In genomic region chrX:40580537-40581332, GRCh38 we compare ENCODE assay signal across 8 cellular contexts. TPM values are rescaled to one million over a fixed set of nuclear protein-coding genes. Genes with fewer than 3 reads are reported as not detected.
DNase-seq lines count a peak whose midpoint lies in the region; ATAC-seq and TF ChIP-seq lines count a peak whose summit lies in the region.

Gene ATP6AP2, plus strand, starts transcription at chrX:40580970. Its CDS starts 96 bp downstream, at chrX:40581066.

- in situ Hi-C loops in GM13976 (cut with MboI; ENCODE audit: low sequenced_read_pairs, unreplicated experiment), result no loop called here

- H3K4me3 ChIP-seq in upper lobe of right lung, result peak within 1 kb of the TSS; percentile 64

- no peaks in the 10 kb centered on the region for H3K27me3 ChIP-seq in upper lobe of right lung

- H3K4me1 ChIP-seq in upper lobe of right lung, result peaks cover 10% of the 10 kb centered on the region

- peak; percentile 89 for DNase-seq in GM13976 (ENCODE audit: low spot score)
- DNase-seq in NCI-H146 treated with DMSO at 0.1 percent for 48 hours (lab: John Stamatoyannopoulos, UW; ENCODE audit: unreplicated experiment), result peak; percentile 89
- peak; percentile 77 for DNase-seq in amniotic stem cell (lab: John Stamatoyannopoulos, UW)
- DNase-seq in left cardiac atrium, result peak; percentile 93
- DNase-seq in posterior vena cava (ENCODE audit: low spot score), result peak; percentile 96
- peak; percentile 94 for DNase-seq in upper lobe of right lung

- H3K27ac ChIP-seq in upper lobe of right lung, result peak within 1 kb of the TSS; percentile 84

- no peaks in the 10 kb centered on the region for H3K9me3 ChIP-seq in upper lobe of right lung

- intact Hi-C loops in T-helper 1 cell treated with Interleukin-12 subunit alpha and Interleukin-12 subunit beta and Interleukin-4 antibody, amounts not matched to agents 30 ng/mL and 1 ng/mL, for 36 hours (cut with micrococcal nuclease), result loop anchor here (1.0 to 10.0 kb wide), 11 partner anchors 9 to 1770 kb away; partner anchors contain the start of genes CXorf38 and USP9X
- intact Hi-C loops in left cardiac atrium (cut with DNase I), result no loop called here
- intact Hi-C loops in posterior vena cava (cut with DNase I), result no loop called here
- intact Hi-C loops in upper lobe of right lung (cut with DNase I), result no loop called here

- no peaks in the 10 kb centered on the region for H3K36me3 ChIP-seq in upper lobe of right lung

- TF ChIP-seq CTCF in GM13976 (IDR thresholded peaks at IDR 0.05; ENCODE audit: borderline replicate concordance, control extremely low read depth, extremely low read depth, insufficient read depth, missing control alignments), result no peak
- TF ChIP-seq CTCF in upper lobe of right lung (IDR thresholded peaks at IDR 0.05), result no peak

- ATAC-seq in HG02870 (IDR thresholded peaks at IDR 0.05; ENCODE audit: unreplicated experiment) (peak; percentile 91), left cardiac atrium (peak; percentile 98 to 99), upper lobe of right lung (peak; percentile 99)

RNA-seq across cellular contexts. Expression of gene ATP6AP2, which starts in this region (rescaled TPM):
- 75.3 and 76.7 TPM in 2 replicates for total RNA-seq in T-helper 1 cell treated with Interleukin-12 subunit alpha and Interleukin-12 subunit beta and Interleukin-4 antibody, amounts not matched to agents 30 ng/mL and 1 ng/mL, for 36 hours
- total RNA-seq in left cardiac atrium (10 to 100 TPM; 58.8 to 59.9 TPM), posterior vena cava (100 to 1,000 TPM; 107 to 127 TPM), upper lobe of right lung (130 TPM)

Comparison
In these comparisons a context has a peak if more than half of its experiments do, and no peak if none do; other contexts are left out.
1. Peak in every context shown above with its lines: DNase-seq, ATAC-seq, H3K4me3 ChIP-seq and H3K27ac ChIP-seq.